27 cellular contexts compared by ENCODE assay signal in the genomic region with DNA sequence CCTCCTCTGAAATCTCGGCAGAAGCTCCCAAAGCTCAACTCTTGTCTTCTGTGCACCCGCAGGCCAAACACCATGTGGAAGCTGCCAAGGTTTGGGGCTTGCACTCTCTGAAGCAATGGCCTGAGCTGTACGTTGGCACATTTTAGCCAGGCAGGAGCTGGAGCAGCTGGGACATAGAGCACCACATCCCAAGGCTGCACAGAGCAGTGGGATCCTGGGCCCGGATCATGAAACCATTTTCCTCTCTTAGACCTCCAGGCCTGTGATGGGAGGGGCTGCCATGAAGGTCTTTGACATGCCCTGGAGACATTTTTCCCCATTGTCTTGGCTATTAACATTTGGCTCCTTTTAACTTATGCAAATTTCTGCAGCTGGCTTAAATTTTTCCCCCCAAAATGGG.
"Had no signal": no experiment of that assay in that cellular context is flagged by ENCODE, and none has a peak within 500 bp of the region (broad histone marks: within the 10 kb centered on the region; RNA-seq: fewer than 3 reads in every experiment).

No MANE protein-coding gene starts in this region.

- DNase-seq: activated B cell treated with CpG ODN at 0.5 μM for 24 hours; activated CD4-positive, alpha-beta memory T cell treated with anti-CD3 and anti-CD28 coated beads for 36 hours; activated CD4-positive, alpha-beta T cell treated with anti-CD3 and anti-CD28 coated beads for 4 hours; activated CD4-positive, alpha-beta T cell treated with anti-CD3 and anti-CD28 coated beads, Interleukin-2, amount 10 ng/mL, durations not matched to agents 24 days and 14 days; activated CD4-positive, alpha-beta T cell treated with anti-CD3 and anti-CD28 coated beads, Interleukin-2, amount 50 U/mL, for 1 hour; activated CD4-positive, alpha-beta T cell treated with anti-CD3 and anti-CD28 coated beads, Interleukin-2, amount 50 U/mL, for 4 hours; activated CD4-positive, CD25-positive, alpha-beta regulatory T cell treated with anti-CD3 and anti-CD28 coated beads, Interleukin-2, amount 50 U/mL, for 72 hours; activated CD8-positive, alpha-beta memory T cell treated with anti-CD3 and anti-CD28 coated beads, Interleukin-2, amount 50 U/mL, for 4 hours; activated CD8-positive, alpha-beta T cell treated with anti-CD3 and anti-CD28 coated beads for 36 hours; activated effector memory CD4-positive, alpha-beta T cell treated with Interleukin-2 at 50 U/mL for 16 hours; activated gamma-delta T cell; activated naive CD4-positive, alpha-beta T cell treated with anti-CD3 and anti-CD28 coated beads, Interleukin-2, amount 10 ng/mL, durations not matched to agents 7 days and 5 days; activated naive CD4-positive, alpha-beta T cell treated with Interleukin-2 at 50 U/mL for 16 hours; activated naive CD8-positive, alpha-beta T cell treated with anti-CD3 and anti-CD28 coated beads, Interleukin-2, amount 10 ng/mL, durations not matched to agents 7 days and 5 days; activated naive CD8-positive, alpha-beta T cell treated with anti-CD3 and anti-CD28 coated beads, Interleukin-2, amount 50 U/mL, for 24 hours; activated T-cell treated with anti-CD3 and anti-CD28 coated beads for 4 hours; activated T-cell treated with anti-CD3 and anti-CD28 coated beads, Interleukin-2, amount 50 U/mL, for 1 hour; activated T-cell treated with anti-CD3 and anti-CD28 coated beads, Interleukin-2, amount 50 U/mL, for 4 hours; amygdala; anterior cingulate cortex; caudate nucleus; cerebellar nuclear complex; T-helper 2 cell; T-helper 9 cell had no signal

- H3K36me3 ChIP-seq: ascending aorta, cardiac muscle cell had no signal

- ATAC-seq: activated CD8-positive, alpha-beta T cell treated with anti-CD3 and anti-CD28 coated beads for 36 hours; activated naive CD8-positive, alpha-beta T cell treated with anti-CD3 and anti-CD28 coated beads, Interleukin-2, amount 50 U/mL, for 24 hours; activated T-cell treated with anti-CD3 and anti-CD28 coated beads, Interleukin-2, amount 50 U/mL, for 4 hours had no signal

- H3K27me3 ChIP-seq: ascending aorta, cardiac muscle cell had no signal

- H3K9me3 ChIP-seq: ascending aorta had no signal

- H3K27ac ChIP-seq: ascending aorta, cardiac muscle cell, VCaP had no signal

- H3K4me1 ChIP-seq: ascending aorta had no signal

- H3K4me3 ChIP-seq: ascending aorta, cardiac muscle cell had no signal
